In the genomic region with DNA sequence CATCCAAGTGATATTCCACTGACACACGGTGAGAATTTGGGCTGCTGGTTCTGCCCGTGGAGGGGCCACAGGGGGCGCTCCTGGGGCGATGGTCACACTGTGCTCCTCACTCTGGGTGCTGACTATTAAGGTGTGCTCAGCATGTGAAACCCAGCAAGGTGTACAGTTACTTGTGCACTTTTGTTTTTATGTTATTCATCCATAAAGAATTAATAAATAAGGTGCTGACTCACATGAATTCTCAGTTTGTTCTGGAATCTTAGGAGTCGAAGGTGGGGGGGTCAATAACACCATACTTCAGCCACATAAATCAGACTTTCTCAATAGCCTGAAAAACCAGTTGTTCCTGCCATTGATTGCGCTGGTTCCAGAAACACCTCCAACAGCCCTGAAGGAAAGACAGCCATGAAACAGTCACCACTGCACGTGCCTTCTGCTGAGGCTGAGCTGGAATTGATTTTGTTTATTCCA, we compare ENCODE assay signal across 12 cellular contexts. TPM values are rescaled to one million over a fixed set of nuclear protein-coding genes. Genes with fewer than 3 reads are reported as not detected.
DNase-seq lines count a peak whose midpoint lies in the region; ATAC-seq and TF ChIP-seq lines count a peak whose summit lies in the region.
"Had no signal": no experiment of that assay in that cellular context is flagged by ENCODE, and none has a peak within 500 bp of the region (broad histone marks: within the 10 kb centered on the region; RNA-seq: fewer than 3 reads in every experiment).

No MANE protein-coding gene starts in this region.

- intact Hi-C loops in uterus (cut with DNase I; ENCODE audit: low total_unique reads), result no loop called here

- peaks cover 24% of the 10 kb centered on the region for H3K4me1 ChIP-seq in mesodermal cell (ENCODE audit: control insufficient read depth, insufficient read depth, low read length, poor library complexity, severe bottlenecking)
- peaks cover 0 to 8% of the 10 kb centered on the region in 2 donors for H3K4me1 ChIP-seq in uterus
- H3K4me1 ChIP-seq: BLaER1 had no signal

- no peak overlapping the region for H3K4me3 ChIP-seq in mesodermal cell (ENCODE audit: extremely low read depth, insufficient read depth, low read length, poor library complexity, severe bottlenecking)
- no peak overlapping the region for H3K4me3 ChIP-seq in uterus
- H3K4me3 ChIP-seq: BLaER1 had no signal

- H3K27ac ChIP-seq in mesodermal cell (ENCODE audit: low read depth, low read length, severe bottlenecking) (peak overlapping the region; percentile 78), uterus (peak overlapping the region; percentile 79)
- H3K27ac ChIP-seq: BLaER1 had no signal

- no peak for ATAC-seq in activated T-cell treated with anti-CD3 and anti-CD28 coated beads, Interleukin-2, amount 50 U/mL, for 4 hours
- ATAC-seq in HG02763 (IDR thresholded peaks at IDR 0.05; ENCODE audit: unreplicated experiment) (no peak), HG03354 (IDR thresholded peaks at IDR 0.05; ENCODE audit: poor library complexity, severe bottlenecking, unreplicated experiment) (no peak)

- peaks cover 4% of the 10 kb centered on the region for H3K9me3 ChIP-seq in mesodermal cell (ENCODE audit: control insufficient read depth, low read length)
- H3K9me3 ChIP-seq in uterus, result no peaks in the 10 kb centered on the region
- H3K9me3 ChIP-seq: BLaER1 had no signal

- peak overlapping the region; percentile 79 for H3K27ac Mint-ChIP-seq in activated T-cell treated with anti-CD3 and anti-CD28 coated beads, Interleukin-2, amount 50 U/mL, for 24 hours
- peak overlapping the region in 4 of 5 experiments; percentile 61 to 100 (median 96) for H3K27ac Mint-ChIP-seq in brain
- H3K27ac Mint-ChIP-seq: activated T-helper 17 cell treated with anti-CD3 and anti-CD28 coated beads, Interleukin-2, amount 50 U/mL, for 72 hours had no signal

- TF ChIP-seq CTCF in brain (conservative IDR thresholded peaks at IDR 0.05) (no peak), uterus (IDR thresholded peaks at IDR 0.05) (no peak)

- no peaks in the 10 kb centered on the region for H3K9me3 Mint-ChIP-seq in activated T-cell treated with anti-CD3 and anti-CD28 coated beads, Interleukin-2, amount 50 U/mL, for 24 hours
- H3K9me3 Mint-ChIP-seq in activated T-cell treated with anti-CD3 and anti-CD28 coated beads, Interleukin-2, amount 50 U/mL, for 4 hours, result no peaks in the 10 kb centered on the region
- peaks cover 0 to 8% (median 2%) of the 10 kb centered on the region in 5 experiments for H3K9me3 Mint-ChIP-seq in brain
- H3K9me3 Mint-ChIP-seq: activated T-helper 17 cell treated with anti-CD3 and anti-CD28 coated beads, Interleukin-2, amount 50 U/mL, for 72 hours; stimulated activated naive CD8-positive, alpha-beta T cell treated with anti-CD3 and anti-CD28 coated beads, Interleukin-15, Interleukin-2, amounts not matched to agents 100 ng/mL and 50 ng/mL, for 24 hours had no signal

- H3K36me3 Mint-ChIP-seq in activated T-cell treated with anti-CD3 and anti-CD28 coated beads, Interleukin-2, amount 50 U/mL, for 24 hours (ENCODE audit: low read depth), result no peaks in the 10 kb centered on the region
- H3K36me3 Mint-ChIP-seq in activated T-cell treated with anti-CD3 and anti-CD28 coated beads, Interleukin-2, amount 50 U/mL, for 4 hours (ENCODE audit: insufficient read depth), result no peaks in the 10 kb centered on the region
- H3K36me3 Mint-ChIP-seq in brain, result peaks cover 9% of the 10 kb centered on the region

- no peaks in the 10 kb centered on the region for H3K27me3 ChIP-seq in uterus
- H3K27me3 ChIP-seq: BLaER1 had no signal

- no peak for TF ChIP-seq POLR2A in uterus (IDR thresholded peaks at IDR 0.05)

- H3K27me3 Mint-ChIP-seq in activated T-cell treated with anti-CD3 and anti-CD28 coated beads, Interleukin-2, amount 50 U/mL, for 24 hours, result peaks cover 3% of the 10 kb centered on the region
- peaks cover 5% of the 10 kb centered on the region for H3K27me3 Mint-ChIP-seq in activated T-cell treated with anti-CD3 and anti-CD28 coated beads, Interleukin-2, amount 50 U/mL, for 4 hours (ENCODE audit: low read depth)
- H3K27me3 Mint-ChIP-seq in brain, result no peaks in the 10 kb centered on the region

- DNase-seq in activated T-cell treated with anti-CD3 and anti-CD28 coated beads, Interleukin-2, amount 50 U/mL, for 24 hours, result no peak
- DNase-seq in activated T-cell treated with anti-CD3 and anti-CD28 coated beads, Interleukin-2, amount 50 U/mL, for 4 hours, result no peak
- DNase-seq in uterus (peak; percentile 36 to 46), GDM1 (lab: John Stamatoyannopoulos, UW) (no peak)

- H3K4me3 Mint-ChIP-seq in activated T-cell treated with anti-CD3 and anti-CD28 coated beads, Interleukin-2, amount 50 U/mL, for 24 hours, result no peak overlapping the region
- no peak overlapping the region for H3K4me3 Mint-ChIP-seq in activated T-cell treated with anti-CD3 and anti-CD28 coated beads, Interleukin-2, amount 50 U/mL, for 4 hours
- peak overlapping the region in 3 of 5 experiments; percentile 62 to 75 (median 69) for H3K4me3 Mint-ChIP-seq in brain
- H3K4me3 Mint-ChIP-seq: activated T-helper 17 cell treated with anti-CD3 and anti-CD28 coated beads, Interleukin-2, amount 50 U/mL, for 72 hours; stimulated activated naive CD8-positive, alpha-beta T cell treated with anti-CD3 and anti-CD28 coated beads, Interleukin-15, Interleukin-2, amounts not matched to agents 100 ng/mL and 50 ng/mL, for 24 hours had no signal

- H3K4me1 Mint-ChIP-seq in activated T-cell treated with anti-CD3 and anti-CD28 coated beads, Interleukin-2, amount 50 U/mL, for 24 hours (ENCODE audit: low read depth), result peaks cover 10% of the 10 kb centered on the region
- peaks cover 4% of the 10 kb centered on the region for H3K4me1 Mint-ChIP-seq in activated T-cell treated with anti-CD3 and anti-CD28 coated beads, Interleukin-2, amount 50 U/mL, for 4 hours (ENCODE audit: low read depth)
- H3K4me1 Mint-ChIP-seq in brain, result peaks cover 62% of the 10 kb centered on the region

- 58 to 94% methylated on average over 2 to 7 of the region's 7 CpGs for WGBS in mesodermal cell (ENCODE audit: insufficient coverage in 2 of 2), 2 experiments

- peaks cover 4% of the 10 kb centered on the region for H3K36me3 ChIP-seq in mesodermal cell (ENCODE audit: control insufficient read depth, insufficient read depth, low read length)
- H3K36me3 ChIP-seq in uterus, result no peaks in the 10 kb centered on the region
- H3K36me3 ChIP-seq: BLaER1 had no signal

RNA-seq across cellular contexts. Expression of a gene that starts 53.5 kb away (rescaled TPM):
- not detected for total RNA-seq in activated T-cell treated with anti-CD3 and anti-CD28 coated beads, Interleukin-2, amount 50 U/mL, for 4 hours
- polyA plus RNA-seq in brain (ENCODE audit: insufficient read depth, low read depth, low replicate concordance), result not detected
- polyA plus RNA-seq in mesodermal cell (2013, experiment 1 of 2), result not detected
- not detected for polyA plus RNA-seq in mesodermal cell (2013, experiment 2 of 2)
- total RNA-seq in uterus, result 1 to 10 TPM in 1 of 4 donors, under 1 TPM in 1, not detected in 2; 0.21 to 2.9 TPM
- total RNA-seq: activated T-helper 17 cell treated with anti-CD3 and anti-CD28 coated beads, Interleukin-2, amount 50 U/mL, for 72 hours; lower leg skin had no signal

Comparison
In these comparisons a context has a peak if more than half of its experiments do, and no peak if none do; other contexts are left out.
1. DNase-seq: peak in uterus (2 of 2); none in activated T-cell treated with anti-CD3 and anti-CD28 coated beads, Interleukin-2, amount 50 U/mL, for 24 hours (single experiment), activated T-cell treated with anti-CD3 and anti-CD28 coated beads, Interleukin-2, amount 50 U/mL, for 4 hours (single experiment) and GDM1 (single experiment).
2. H3K4me3 Mint-ChIP-seq: peak in brain (3 of 5); none in activated T-cell treated with anti-CD3 and anti-CD28 coated beads, Interleukin-2, amount 50 U/mL, for 24 hours (single experiment) and activated T-cell treated with anti-CD3 and anti-CD28 coated beads, Interleukin-2, amount 50 U/mL, for 4 hours (single experiment).